Comparison of ENCODE assay signal across 9 cellular contexts in the genomic region with DNA sequence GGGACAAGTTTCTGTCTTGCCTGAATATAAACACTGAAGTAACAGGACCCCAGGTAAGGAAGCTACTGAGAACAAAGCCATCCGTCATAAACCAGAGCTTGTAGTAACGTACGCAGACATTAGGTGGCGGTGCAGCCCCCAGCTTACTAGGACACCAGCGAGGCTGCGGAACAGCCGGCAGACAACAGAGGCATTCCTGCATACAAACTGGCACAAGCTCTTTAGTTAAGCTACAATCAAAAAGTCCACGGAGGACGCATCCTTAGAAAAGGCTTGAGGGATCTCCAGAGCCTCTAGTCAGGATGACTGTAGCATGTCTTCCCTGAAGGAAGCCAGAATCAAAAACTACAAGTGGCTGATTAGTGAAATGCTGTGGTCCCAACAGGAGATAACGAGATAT. TPM values are rescaled to one million over a fixed set of nuclear protein-coding genes. Genes with fewer than 3 reads are reported as not detected.
DNase-seq lines count a peak whose midpoint lies in the region; ATAC-seq and TF ChIP-seq lines count a peak whose summit lies in the region.
"Had no signal": no experiment of that assay in that cellular context is flagged by ENCODE, and none has a peak within 500 bp of the region (broad histone marks: within the 10 kb centered on the region; RNA-seq: fewer than 3 reads in every experiment).

No MANE protein-coding gene starts in this region.

- DNase-seq in ELF-1 (ENCODE audit: low read depth, low spot score) = peak; percentile 94
- peak; percentile 13 for DNase-seq in UCSD-AML1 (lab: John Stamatoyannopoulos, UW; ENCODE audit: unreplicated experiment)
- DNase-seq in heart right ventricle = peak; percentile 55 to 63
- DNase-seq in psoas muscle = peak in 1 of 2 donors; percentile 33
- DNase-seq in NCI-H345 (lab: John Stamatoyannopoulos, UW) = no peak
- DNase-seq in SW480 (ENCODE audit: low spot score) = no peak
- DNase-seq in activated CD8-positive, alpha-beta memory T cell treated with anti-CD3 and anti-CD28 coated beads, Interleukin-2, amount 10 ng/mL, durations not matched to agents 7 days and 5 days = no peak
- DNase-seq in sciatic nerve (ENCODE audit: low spot score) = no peak

- H3K9me3 ChIP-seq in heart right ventricle = peaks cover 0 to 78% (median 0%) of the 10 kb centered on the region in 11 donors
- peaks cover 13% of the 10 kb centered on the region for H3K9me3 ChIP-seq in psoas muscle

- H3K27ac Mint-ChIP-seq in activated CD8-positive, alpha-beta memory T cell treated with anti-CD3 and anti-CD28 coated beads, Interleukin-2, amount 10 ng/mL, durations not matched to agents 7 days and 5 days = no peak overlapping the region

- CTCF ChIA-PET in activated CD8-positive, alpha-beta memory T cell treated with anti-CD3 and anti-CD28 coated beads, Interleukin-2, amount 10 ng/mL, durations not matched to agents 7 days and 5 days (lab: Charles Lee) = no interaction called here

- ATAC-seq in heart right ventricle (peak in 7 of 8 donors; percentile 32 to 84 (median 76)), psoas muscle (peak in 2 of 4 donors; percentile 45 to 55), sciatic nerve (no peak)
- ATAC-seq in activated CD8-positive, alpha-beta memory T cell treated with anti-CD3 and anti-CD28 coated beads, Interleukin-2, amount 10 ng/mL, durations not matched to agents 7 days and 5 days = no peak
- ATAC-seq: mucosa of descending colon had no signal

- H3K9me3 Mint-ChIP-seq in activated CD8-positive, alpha-beta memory T cell treated with anti-CD3 and anti-CD28 coated beads, Interleukin-2, amount 10 ng/mL, durations not matched to agents 7 days and 5 days (ENCODE audit: low read depth) = peaks cover 41% of the 10 kb centered on the region

- H3K4me1 ChIP-seq in heart right ventricle = peaks cover 0 to 38% (median 4%) of the 10 kb centered on the region in 9 donors
- peaks cover 2% of the 10 kb centered on the region for H3K4me1 ChIP-seq in psoas muscle

- no peak overlapping the region for H3K4me3 ChIP-seq in heart right ventricle
- no peak overlapping the region for H3K4me3 ChIP-seq in psoas muscle
- H3K4me3 ChIP-seq: mucosa of descending colon had no signal

- H3K36me3 ChIP-seq in heart right ventricle = peaks cover 0 to 86% (median 33%) of the 10 kb centered on the region in 9 donors
- H3K36me3 ChIP-seq in psoas muscle (ENCODE audit: insufficient read depth in 1 of 2, low read depth in 1 of 2) = peaks cover 10 to 38% of the 10 kb centered on the region in 2 donors

- H3K27me3 ChIP-seq in heart right ventricle (no peaks in the 10 kb centered on the region), psoas muscle (ENCODE audit: insufficient read depth in 3 of 3, low read length in 2 of 3) (no peaks in the 10 kb centered on the region)

- H3K4me1 Mint-ChIP-seq in activated CD8-positive, alpha-beta memory T cell treated with anti-CD3 and anti-CD28 coated beads, Interleukin-2, amount 10 ng/mL, durations not matched to agents 7 days and 5 days = no peaks in the 10 kb centered on the region

- WGBS in heart right ventricle, 2 donors = 18 to 21% methylated on average over 10 of the region's 10 CpGs
- 37 to 40% (median 37%) methylated on average over 10 of the region's 10 CpGs for WGBS in psoas muscle, 3 donors

- H3K4me3 Mint-ChIP-seq in activated CD8-positive, alpha-beta memory T cell treated with anti-CD3 and anti-CD28 coated beads, Interleukin-2, amount 10 ng/mL, durations not matched to agents 7 days and 5 days = no peak overlapping the region

- peaks cover 94% of the 10 kb centered on the region for H3K36me3 Mint-ChIP-seq in activated CD8-positive, alpha-beta memory T cell treated with anti-CD3 and anti-CD28 coated beads, Interleukin-2, amount 10 ng/mL, durations not matched to agents 7 days and 5 days

- H3K27ac ChIP-seq in heart right ventricle (peak overlapping the region in 4 of 10 donors; percentile 34 to 72 (median 62)), psoas muscle (no peak overlapping the region)

- H3K27me3 Mint-ChIP-seq in activated CD8-positive, alpha-beta memory T cell treated with anti-CD3 and anti-CD28 coated beads, Interleukin-2, amount 10 ng/mL, durations not matched to agents 7 days and 5 days = no peaks in the 10 kb centered on the region

- intact Hi-C loops in heart right ventricle (cut with DNase I) (loop anchor here in 9 of 10 donors (2.0 to 10.0 kb wide), 9 partner anchors 26 to 120 kb away; a partner anchor contains a TSS), psoas muscle (cut with DNase I) (no loop called here), sciatic nerve (cut with DNase I) (no loop called here)

- peak; percentile 63 to 85 (median 78) for TF ChIP-seq CTCF in heart right ventricle (IDR thresholded peaks at IDR 0.05)
- TF ChIP-seq CTCF in psoas muscle (IDR thresholded peaks at IDR 0.05) = peak; percentile 52

RNA-seq across cellular contexts. Expression of a gene that starts 26.2 kb away (rescaled TPM):
- total RNA-seq in heart right ventricle (10 to 100 TPM in 9 of 10 donors, 1 to 10 TPM in 1; 9.8 to 22.9 (median 18.5) TPM), psoas muscle (10 to 100 TPM in 2 of 4 donors, 1 to 10 TPM in 2; 7.5 to 12.4 (median 10.4) TPM), sciatic nerve (48.1 TPM)
- polyA plus RNA-seq in heart right ventricle (10 to 100 TPM in 1 of 2 donors, 1 to 10 TPM in 1; 9.1 to 25.9 TPM), psoas muscle (10 to 100 TPM in 1 of 3 donors, 1 to 10 TPM in 2; 4.9 to 12.9 (median 6.9) TPM)
- total RNA-seq in activated CD8-positive, alpha-beta memory T cell treated with anti-CD3 and anti-CD28 coated beads, Interleukin-2, amount 10 ng/mL, durations not matched to agents 7 days and 5 days = 10 to 100 TPM; 27.4 to 35.7 TPM

RNA-seq across cellular contexts. Expression of a gene that starts 32.4 kb away (rescaled TPM):
- total RNA-seq in heart right ventricle (not detected), psoas muscle (not detected), sciatic nerve (not detected)
- polyA plus RNA-seq in heart right ventricle (not detected), psoas muscle (not detected)
- total RNA-seq in activated CD8-positive, alpha-beta memory T cell treated with anti-CD3 and anti-CD28 coated beads, Interleukin-2, amount 10 ng/mL, durations not matched to agents 7 days and 5 days = not detected
- total RNA-seq: mucosa of descending colon had no signal

RNA-seq across cellular contexts. Expression of a gene that starts 55.7 kb away (rescaled TPM):
- total RNA-seq in heart right ventricle (10 to 100 TPM; 18.7 to 32.5 (median 22.8) TPM), psoas muscle (1 to 10 TPM; 3.9 to 9.2 (median 6.3) TPM), sciatic nerve (12.6 TPM)
- polyA plus RNA-seq in heart right ventricle (10 to 100 TPM in 1 of 2 donors, 1 to 10 TPM in 1; 9.5 to 19.8 TPM), psoas muscle (1 to 10 TPM; 3.9 to 7.8 (median 7.7) TPM)
- total RNA-seq in activated CD8-positive, alpha-beta memory T cell treated with anti-CD3 and anti-CD28 coated beads, Interleukin-2, amount 10 ng/mL, durations not matched to agents 7 days and 5 days = under 1 TPM; 0.35 to 0.61 TPM

Comparison
In these comparisons a context has a peak if more than half of its experiments do, and no peak if none do; other contexts are left out.
1. DNase-seq: peak in ELF-1 (single experiment), UCSD-AML1 (single experiment) and heart right ventricle (2 of 2); none in NCI-H345 (single experiment), SW480 (single experiment), activated CD8-positive, alpha-beta memory T cell treated with anti-CD3 and anti-CD28 coated beads, Interleukin-2, amount 10 ng/mL, durations not matched to agents 7 days and 5 days (single experiment) and sciatic nerve (single experiment).
2. ATAC-seq: peak in heart right ventricle (7 of 8); none in activated CD8-positive, alpha-beta memory T cell treated with anti-CD3 and anti-CD28 coated beads, Interleukin-2, amount 10 ng/mL, durations not matched to agents 7 days and 5 days (single experiment) and sciatic nerve (single experiment).
3. intact Hi-C loops: an anchor here in heart right ventricle (2.0 to 10.0 kb wide); none called in psoas muscle and sciatic nerve.